Comparison of ENCODE assay signal across 8 cellular contexts in genomic region chr3:169390310-169390731, GRCh38.
A peak's percentile ranks its signal among the peaks of the same experiment; 100 is the strongest.
DNase-seq lines count a peak whose midpoint lies in the region; ATAC-seq, FAIRE-seq and TF ChIP-seq lines count a peak whose summit lies in the region.

No MANE protein-coding gene starts in this region.

- peak; percentile 90 for ATAC-seq in HG03175 (IDR thresholded peaks at IDR 0.05; ENCODE audit: unreplicated experiment)

- H3K4me1 Mint-ChIP-seq in CD4-positive, alpha-beta memory T cell: no peaks in the 10 kb centered on the region

- no peaks in the 10 kb centered on the region for H3K36me3 Mint-ChIP-seq in CD4-positive, alpha-beta memory T cell

- no peak for FAIRE-seq in HTR-8/SVneo (lab: Jason Lieb, UNC)

- peaks cover 0 to 2% (median 0%) of the 10 kb centered on the region in 8 donors for H3K9me3 Mint-ChIP-seq in CD4-positive, alpha-beta memory T cell

- intact Hi-C loops in CD4-positive, alpha-beta memory T cell (cut with micrococcal nuclease): no loop called here

- H3K4me1 ChIP-seq in CD4-positive, alpha-beta memory T cell (ENCODE audit: insufficient read depth, low read length): no peaks in the 10 kb centered on the region

- TF ChIP-seq CTCF in astrocyte of the cerebellum (IDR thresholded peaks at IDR 0.05; ENCODE audit: low read depth, low read length, missing control alignments): peak; percentile 15
- peak; percentile 33 for TF ChIP-seq CTCF in retinal pigment epithelial cell (conservative IDR thresholded peaks at IDR 0.05; ENCODE audit: low read depth, low read length)

- CTCF ChIA-PET in CD4-positive, alpha-beta memory T cell (lab: Charles Lee; ENCODE audit: partially characterized antibody): no interaction called here

- DNase-seq in NCI-H1417 (lab: John Stamatoyannopoulos, UW) (peak in 2 of 3 experiments; percentile 40 to 59), NCI-H1417 treated with DMSO at 0.1 percent for 48 hours (lab: John Stamatoyannopoulos, UW) (no peak), astrocyte of the cerebellum (ENCODE audit: low read depth) (no peak), retinal pigment epithelial cell (ENCODE audit: low read depth) (no peak), HTR-8/SVneo (ENCODE audit: insufficient read length, low spot score) (no peak), CD1c-positive myeloid dendritic cell (ENCODE audit: extremely low spot score) (no peak)
- DNase-seq in CD4-positive, alpha-beta memory T cell: no peak

- no peaks in the 10 kb centered on the region for H3K36me3 ChIP-seq in CD4-positive, alpha-beta memory T cell (ENCODE audit: insufficient read depth, low read length)

- peaks cover 0 to 3% of the 10 kb centered on the region in 2 donors for H3K27me3 Mint-ChIP-seq in CD4-positive, alpha-beta memory T cell

- no peak overlapping the region for H3K4me3 ChIP-seq in astrocyte of the cerebellum (ENCODE audit: low read depth, low read length)
- H3K4me3 ChIP-seq in retinal pigment epithelial cell (ENCODE audit: low read length): no peak overlapping the region
- no peak overlapping the region for H3K4me3 ChIP-seq in CD4-positive, alpha-beta memory T cell (ENCODE audit: low read length in 2 of 2)

- H3K9me3 ChIP-seq in CD4-positive, alpha-beta memory T cell (ENCODE audit: control insufficient read depth in 1 of 2, low read length in 2 of 2): no peaks in the 10 kb centered on the region

- no peak overlapping the region for H3K27ac Mint-ChIP-seq in CD4-positive, alpha-beta memory T cell

- POLR2A ChIA-PET in CD4-positive, alpha-beta memory T cell (lab: Charles Lee; ENCODE audit: partially characterized antibody): no interaction called here

- H3K4me3 Mint-ChIP-seq in CD4-positive, alpha-beta memory T cell: peak overlapping the region in 1 of 8 donors; percentile 37

- in situ Hi-C loops in astrocyte of the cerebellum (cut with HindIII; ENCODE audit: low sequenced_read_pairs): no loop called here

- no peak overlapping the region for H3K27ac ChIP-seq in CD4-positive, alpha-beta memory T cell (ENCODE audit: low read depth, low read length)

- no peaks in the 10 kb centered on the region for H3K27me3 ChIP-seq in CD4-positive, alpha-beta memory T cell (ENCODE audit: insufficient read depth, low read length)

Comparison
In these comparisons a context has a peak if more than half of its experiments do, and no peak if none do; other contexts are left out.
1. DNase-seq: peak in NCI-H1417 (2 of 3); none in NCI-H1417 treated with DMSO at 0.1 percent for 48 hours (single experiment), astrocyte of the cerebellum (single experiment), retinal pigment epithelial cell (single experiment), HTR-8/SVneo (single experiment), CD4-positive, alpha-beta memory T cell (0 of 5) and CD1c-positive myeloid dendritic cell (single experiment).